In genomic region chr5:178786859-178787499, GRCh38 we compare ENCODE assay signal across 10 cellular contexts. TPM values are rescaled to one million over a fixed set of nuclear protein-coding genes. Genes with fewer than 3 reads are reported as not detected.
DNase-seq lines count a peak whose midpoint lies in the region; ATAC-seq and TF ChIP-seq lines count a peak whose summit lies in the region.
"Had no signal": no experiment of that assay in that cellular context is flagged by ENCODE, and none has a peak within 500 bp of the region (broad histone marks: within the 10 kb centered on the region; RNA-seq: fewer than 3 reads in every experiment).

No MANE protein-coding gene starts in this region.

- peak overlapping the region; percentile 83 for H3K27ac Mint-ChIP-seq in type B pancreatic cell

- peak overlapping the region; percentile 31 for H3K4me3 Mint-ChIP-seq in type B pancreatic cell

- H3K36me3 Mint-ChIP-seq in type B pancreatic cell: peaks cover 4% of the 10 kb centered on the region

- no peak for TF ChIP-seq CTCF in type B pancreatic cell (conservative IDR thresholded peaks at IDR 0.05)

- ATAC-seq in HG02885 (IDR thresholded peaks at IDR 0.05; ENCODE audit: poor library complexity, unreplicated experiment) (no peak), GM18502 (IDR thresholded peaks at IDR 0.05; ENCODE audit: poor library complexity, unreplicated experiment) (no peak)

- no peaks in the 10 kb centered on the region for H3K27me3 Mint-ChIP-seq in type B pancreatic cell

- H3K9me3 Mint-ChIP-seq in type B pancreatic cell: no peaks in the 10 kb centered on the region

- peak; percentile 51 for DNase-seq in SIG-M5 treated with dmso at 0.1 percent for 504 hours (lab: John Stamatoyannopoulos, UW; ENCODE audit: unreplicated experiment)
- no peak for DNase-seq in SIG-M5 (lab: John Stamatoyannopoulos, UW)
- peak; percentile 41 for DNase-seq in SW480 (ENCODE audit: low spot score)
- DNase-seq in glomerular visceral epithelial cell (ENCODE audit: extremely low spot score): peak; percentile 69
- DNase-seq in type B pancreatic cell (ENCODE audit: extremely low spot score, unreplicated experiment): no peak
- no peak for DNase-seq in NCI-H146 (lab: John Stamatoyannopoulos, UW)
- DNase-seq: activated T-cell treated with anti-CD3 and anti-CD28 coated beads, Interleukin-2, amount 50 U/mL, for 48 hours; NCI-H774 had no signal

- H3K4me1 Mint-ChIP-seq in type B pancreatic cell (ENCODE audit: unreplicated experiment): peaks cover 8% of the 10 kb centered on the region

RNA-seq across cellular contexts. Expression of gene ZNF354A, which starts 56.5 kb away (rescaled TPM):
- 13.4 and 20.5 TPM in 2 replicates for total RNA-seq in type B pancreatic cell (ENCODE audit: low replicate concordance)

Comparison
In these comparisons a context has a peak if more than half of its experiments do, and no peak if none do; other contexts are left out.
1. DNase-seq: peak in SIG-M5 treated with dmso at 0.1 percent for 504 hours (single experiment), SW480 (single experiment) and glomerular visceral epithelial cell (single experiment); none in SIG-M5 (single experiment), type B pancreatic cell (single experiment) and NCI-H146 (single experiment).